ENCODE assay signal across 6 cellular contexts in the genomic region with DNA sequence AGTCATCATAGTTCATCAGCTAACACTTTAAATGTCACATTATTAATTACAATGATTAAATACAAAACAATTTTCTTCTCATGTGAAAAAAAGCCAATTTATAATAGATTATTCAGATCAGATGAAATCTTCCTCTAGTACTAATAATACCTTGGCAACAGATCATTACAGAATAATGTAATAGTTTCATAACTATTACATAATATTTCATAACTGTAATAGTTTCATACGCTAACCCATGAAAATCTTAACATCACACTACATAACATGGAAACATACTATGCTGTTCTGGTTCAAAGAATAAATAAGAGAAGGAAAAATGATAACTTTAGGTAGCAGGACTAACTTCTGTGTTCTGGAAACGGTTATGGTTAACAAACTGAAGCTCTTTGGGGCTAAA.
DNase-seq lines count a peak whose midpoint lies in the region; ATAC-seq, FAIRE-seq and TF ChIP-seq lines count a peak whose summit lies in the region.
"Not testable (repeated sequence)": the region's sequence is repeated elsewhere in the genome, so short reads cannot be mapped to it uniquely, and the experiment has no call there.

No MANE protein-coding gene starts in this region.

- H3K4me2 ChIP-seq in K562 (ENCODE audit: insufficient read depth, low read length); HepG2 (ENCODE audit: low read depth, low read length): not testable (repeated sequence)

- intact Hi-C loops in K562 (cut with micrococcal nuclease); HepG2 (cut with micrococcal nuclease; ENCODE audit: unreplicated experiment): not testable (repeated sequence)

- not testable (repeated sequence) for H3K4me3 ChIP-seq in K562; HepG2 (replicated peaks in 1 of 3; ENCODE audit: insufficient read depth in 1 of 3, low read depth in 2 of 3, low read length in 3 of 3)

- DNase-seq in RCC 7860 (ENCODE audit: low spot score); K562 (ENCODE audit: extremely low read depth in 1 of 4, low spot score in 3 of 4); HepG2 (ENCODE audit: low spot score): not testable (repeated sequence)

- H3K27me3 ChIP-seq in K562 (ENCODE audit: control insufficient read depth in 2 of 2, insufficient read depth in 2 of 2, low read length in 2 of 2); HepG2 (ENCODE audit: control insufficient read depth in 1 of 2, insufficient read depth in 2 of 2, low read length in 2 of 2): not testable (repeated sequence)

- H3K9me1 ChIP-seq in K562 (ENCODE audit: control insufficient read depth, insufficient read depth, low read length) = not testable (repeated sequence)

- not testable (repeated sequence) for BruUV-seq in K562 (replicated peaks; lab: Mats Ljungman, UMichigan); HepG2 (replicated peaks; lab: Mats Ljungman, UMichigan)

- not testable (repeated sequence) for TF ChIP-seq CTCF in K562 (IDR thresholded peaks at IDR 0.05 in 2 of 3, conservative IDR thresholded peaks at IDR 0.05 in 1 of 3; ENCODE audit: insufficient read depth in 2 of 3, low read depth in 1 of 3, low read length in 3 of 3); HepG2 (CRISPR knock-in tag; IDR thresholded peaks at IDR 0.05)

- POLR2A ChIA-PET in K562 (lab: Yijun Ruan, JAX); HepG2 (lab: Yijun Ruan, JAX): not testable (repeated sequence)

- TF ChIP-seq POLR2A in K562 (conservative IDR thresholded peaks at IDR 0.05); HepG2 (IDR thresholded peaks at IDR 0.05; ENCODE audit: insufficient read depth in 1 of 2, low read depth in 2 of 2, low read length in 2 of 2): not testable (repeated sequence)

- H3K9me3 ChIP-seq in K562 (replicated peaks; ENCODE audit: control insufficient read depth, insufficient read depth, low read depth, low read length); HepG2 (ENCODE audit: low read length): not testable (repeated sequence)

- H3K79me2 ChIP-seq in K562 (ENCODE audit: control insufficient read depth, insufficient read depth, low read length); HepG2 (ENCODE audit: insufficient read depth, low read length): not testable (repeated sequence)

- H4K20me1 ChIP-seq in K562 (replicated peaks; ENCODE audit: control insufficient read depth, insufficient read depth, low read length); HepG2 (ENCODE audit: insufficient read depth, low read length): not testable (repeated sequence)

- CTCF ChIA-PET in K562 (lab: Yijun Ruan, JAX; ENCODE audit: low intra/inter-chr PET ratio); HepG2 (lab: Yijun Ruan, JAX; ENCODE audit: low intra/inter-chr PET ratio, low total read pairs): not testable (repeated sequence)

- TF ChIP-seq EP300 in K562 (IDR thresholded peaks at IDR 0.05; ENCODE audit: low read length); HepG2 (IDR thresholded peaks at IDR 0.05; ENCODE audit: low read depth in 2 of 2, low read length in 2 of 2); HepG2 (CRISPR knock-in tag; IDR thresholded peaks at IDR 0.05; ENCODE audit: borderline replicate concordance): not testable (repeated sequence)

- TF ChIP-seq RAD21 in K562 (CRISPR knock-in tag; conservative IDR thresholded peaks at IDR 0.05 in 1 of 2, IDR thresholded peaks at IDR 0.05 in 1 of 2); HepG2 (CRISPR knock-in tag; IDR thresholded peaks at IDR 0.05): not testable (repeated sequence)

- in situ Hi-C loops in K562 (cut with MboI); HepG2 (cut with HindIII; ENCODE audit: extremely low pct_ligation_motif_present, low pct_unique_long_range_greater_than_20kb): not testable (repeated sequence)

- peak; percentile 37 for ATAC-seq in SK-N-SH treated with all-trans-retinoic acid at 6 μM for 48 hours
- not testable (repeated sequence) for ATAC-seq in K562, HepG2

- not testable (repeated sequence) for H3K9ac ChIP-seq in K562 (ENCODE audit: insufficient read depth in 1 of 2, low read depth in 2 of 2, low read length in 2 of 2); HepG2 (ENCODE audit: insufficient read depth, low read depth, low read length)

- not testable (repeated sequence) for H3K4me1 ChIP-seq in K562 (replicated peaks in 1 of 2; ENCODE audit: control insufficient read depth in 2 of 2, insufficient read depth in 2 of 2, low read length in 2 of 2); HepG2 (ENCODE audit: insufficient read depth, low read length)

- not testable (repeated sequence) for H2AFZ ChIP-seq in K562 (ENCODE audit: low read depth, low read length); HepG2 (ENCODE audit: low read length)

- WGBS in K562 (ENCODE audit: insufficient coverage, low coverage, missing lambda C conversion rate) = 88% methylated on average over 1 of the region's 2 CpGs
- 100% methylated on average over 2 of the region's 2 CpGs for WGBS in HepG2 (ENCODE audit: low lambda C conversion rate)

- FAIRE-seq in G401.6 (lab: Jason Lieb, UNC) = peak; percentile 28
- peak; percentile 15 for FAIRE-seq in RCC 7860 (lab: Jason Lieb, UNC)
- FAIRE-seq in K562 (lab: Jason Lieb, UNC) = peak; percentile 35
- FAIRE-seq in islet of Langerhans (lab: Jason Lieb, UNC) = peak; percentile 72
- peak; percentile 54 for FAIRE-seq in HepG2 (lab: Jason Lieb, UNC)

- not testable (repeated sequence) for H3K36me3 ChIP-seq in K562 (ENCODE audit: control insufficient read depth, insufficient read depth, low read length); HepG2 (replicated peaks in 1 of 2; ENCODE audit: control insufficient read depth in 1 of 2, insufficient read depth in 2 of 2, low read length in 2 of 2)

- H3K27ac ChIP-seq in K562 (ENCODE audit: extremely low read depth, low read depth, low read length); HepG2 (ENCODE audit: extremely low read length, insufficient read depth, low read length): not testable (repeated sequence)

TF ChIP-seq in K562, 482 proteins besides CTCF, POLR2A, EP300 and RAD21:
- peak; percentile 55 for TF ChIP-seq CEBPB (tag; IDR thresholded peaks at IDR 0.05)
- not testable (repeated sequence) for TF ChIP-seq CEBPG (CRISPR knock-in tag; IDR thresholded peaks at IDR 0.05)
- TF ChIP-seq CEBPG (tag; conservative IDR thresholded peaks at IDR 0.05 in 1 of 2, IDR thresholded peaks at IDR 0.05 in 1 of 2) = peak; percentile 38 to 71; a peak in 2 of 4 replicates
